Comparison of ENCODE assay signal across 8 cellular contexts in the genomic region with DNA sequence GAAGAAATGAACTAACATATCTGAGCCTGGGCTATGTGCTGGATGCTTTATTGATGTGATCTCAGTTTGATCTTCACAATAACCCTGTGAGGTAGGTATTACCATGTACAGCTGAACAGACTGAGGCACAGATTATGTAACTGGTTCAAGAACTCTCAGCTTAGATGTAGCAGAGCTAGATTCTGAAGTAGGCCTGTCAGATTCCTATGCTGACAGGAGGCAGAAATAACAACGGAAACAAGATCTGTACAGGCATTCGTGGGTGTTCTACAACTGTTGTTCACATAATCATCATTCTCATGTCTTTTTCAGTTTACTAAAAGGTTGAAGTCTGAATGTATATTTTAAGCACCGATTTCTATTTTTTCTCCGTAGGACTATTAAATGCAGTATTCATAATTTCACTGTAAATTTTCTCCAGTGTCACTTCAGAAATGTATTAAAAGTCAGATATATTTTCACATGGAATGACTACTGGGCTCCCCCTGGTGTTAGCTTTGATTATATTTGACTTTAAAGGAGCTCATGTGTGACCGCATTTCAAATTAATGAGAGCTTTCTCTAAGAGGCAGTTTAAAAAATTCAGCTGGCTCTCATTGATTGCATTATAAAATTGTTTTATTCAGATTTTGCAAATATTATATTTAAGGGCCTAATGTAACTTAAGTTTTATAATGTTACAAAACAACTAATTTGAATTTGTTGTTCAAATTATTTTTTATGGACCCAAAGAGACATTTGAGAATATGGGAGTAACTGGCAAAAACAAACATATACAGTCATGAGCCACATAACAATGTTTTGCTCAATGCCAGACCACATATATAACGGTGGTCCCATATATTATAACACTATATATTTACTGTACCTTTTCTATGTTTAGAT. TPM values are rescaled to one million over a fixed set of nuclear protein-coding genes. Genes with fewer than 3 reads are reported as not detected.
DNase-seq lines count a peak whose midpoint lies in the region; ATAC-seq, FAIRE-seq and TF ChIP-seq lines count a peak whose summit lies in the region.

No MANE protein-coding gene starts in this region.

- peak; percentile 48 for FAIRE-seq in HepG2 (lab: Jason Lieb, UNC)

- H3K79me2 ChIP-seq in HepG2 (ENCODE audit: insufficient read depth, low read length): no peaks in the 10 kb centered on the region

- BruUV-seq in HepG2 (replicated peaks; lab: Mats Ljungman, UMichigan): no TSS peak

- H3K9me3 ChIP-seq in ascending aorta (no peaks in the 10 kb centered on the region), HepG2 (ENCODE audit: low read length) (no peaks in the 10 kb centered on the region)

- intact Hi-C loops in ascending aorta (cut with DNase I) (loop anchor here (2.0 kb wide), 1 partner anchor 495 kb away; no protein-coding TSS in a partner anchor), HepG2 (cut with micrococcal nuclease; ENCODE audit: unreplicated experiment) (loop anchor here (1.0 to 5.0 kb wide), 3 partner anchors 81 to 440 kb away; no protein-coding TSS in a partner anchor)

- H3K9ac ChIP-seq in HepG2 (ENCODE audit: insufficient read depth, low read depth, low read length): no peak overlapping the region

- in situ Hi-C loops in HepG2 (cut with HindIII; ENCODE audit: extremely low pct_ligation_motif_present, low pct_unique_long_range_greater_than_20kb): loop anchor here (5.0 kb wide), 1 partner anchor 164 kb away; no protein-coding TSS in a partner anchor

- H3K36me3 ChIP-seq in ascending aorta: no peaks in the 10 kb centered on the region
- no peaks in the 10 kb centered on the region for H3K36me3 ChIP-seq in HepG2 (replicated peaks in 1 of 2; ENCODE audit: control insufficient read depth in 1 of 2, insufficient read depth in 2 of 2, low read length in 2 of 2)

- CTCF ChIA-PET in HepG2 (lab: Yijun Ruan, JAX; ENCODE audit: low intra/inter-chr PET ratio, low total read pairs): interaction anchor here (1.0 to 1.7 kb wide), 5 partner anchors 116 to 452 kb away, joined by 3 to 8 read pairs (median 5); no protein-coding TSS in a partner anchor

- H4K20me1 ChIP-seq in HepG2 (ENCODE audit: insufficient read depth, low read length): no peaks in the 10 kb centered on the region

- H3K4me2 ChIP-seq in HepG2 (ENCODE audit: low read depth, low read length): no peak overlapping the region

- WGBS in HepG2 (ENCODE audit: low lambda C conversion rate): 29% methylated on average over 6 of the region's 6 CpGs

- no peak for TF ChIP-seq EP300 in HepG2 (IDR thresholded peaks at IDR 0.05; ENCODE audit: low read depth in 2 of 2, low read length in 2 of 2)
- TF ChIP-seq EP300 in HepG2 (CRISPR knock-in tag; IDR thresholded peaks at IDR 0.05; ENCODE audit: borderline replicate concordance): no peak

- no peak overlapping the region for H3K4me3 Mint-ChIP-seq in stimulated activated naive CD8-positive, alpha-beta T cell treated with anti-CD3 and anti-CD28 coated beads, Interleukin-15, amount 100 ng/mL, for 72 hours

- no peak overlapping the region for H3K27ac ChIP-seq in ascending aorta
- no peak overlapping the region for H3K27ac ChIP-seq in HepG2 (ENCODE audit: extremely low read length, insufficient read depth, low read length)

- TF ChIP-seq CTCF in ascending aorta (IDR thresholded peaks at IDR 0.05): peak; percentile 14 to 57 (median 52)
- TF ChIP-seq CTCF in HepG2 (CRISPR knock-in tag; IDR thresholded peaks at IDR 0.05): peak; percentile 64

- H3K4me1 ChIP-seq in ascending aorta (no peaks in the 10 kb centered on the region), HepG2 (ENCODE audit: insufficient read depth, low read length) (peaks cover 38% of the 10 kb centered on the region)

- no peaks in the 10 kb centered on the region for H3K9me3 Mint-ChIP-seq in stimulated activated naive CD8-positive, alpha-beta T cell treated with anti-CD3 and anti-CD28 coated beads, Interleukin-15, amount 100 ng/mL, for 72 hours

- H3K27me3 ChIP-seq in ascending aorta (no peaks in the 10 kb centered on the region), HepG2 (ENCODE audit: control insufficient read depth in 1 of 2, insufficient read depth in 2 of 2, low read length in 2 of 2) (no peaks in the 10 kb centered on the region)

- ATAC-seq in HepG2 (no peak), HG03520 (IDR thresholded peaks at IDR 0.05; ENCODE audit: unreplicated experiment) (no peak), GM18909 (IDR thresholded peaks at IDR 0.05; ENCODE audit: poor library complexity, unreplicated experiment) (no peak)
- ATAC-seq in stimulated activated naive CD8-positive, alpha-beta T cell treated with anti-CD3 and anti-CD28 coated beads, Interleukin-15, amount 100 ng/mL, for 72 hours: no peak

- DNase-seq in NCI-H510A treated with DMSO at 0.1 percent for 48 hours (lab: John Stamatoyannopoulos, UW) (peak; percentile 60), NCI-H510A (lab: John Stamatoyannopoulos, UW) (no peak), NCI-H2081 (lab: John Stamatoyannopoulos, UW) (peak; percentile 62 to 64), ascending aorta (ENCODE audit: low spot score in 2 of 2) (no peak), HepG2 (ENCODE audit: low spot score) (peak; percentile 39)
- no peak for DNase-seq in stimulated activated naive CD8-positive, alpha-beta T cell treated with anti-CD3 and anti-CD28 coated beads, Interleukin-15, amount 100 ng/mL, for 72 hours

- no peak for TF ChIP-seq POLR2A in HepG2 (IDR thresholded peaks at IDR 0.05; ENCODE audit: insufficient read depth in 1 of 2, low read depth in 2 of 2, low read length in 2 of 2)

- no peaks in the 10 kb centered on the region for H3K4me1 Mint-ChIP-seq in stimulated activated naive CD8-positive, alpha-beta T cell treated with anti-CD3 and anti-CD28 coated beads, Interleukin-15, amount 100 ng/mL, for 72 hours

- peaks cover 7% of the 10 kb centered on the region for H3K27me3 Mint-ChIP-seq in stimulated activated naive CD8-positive, alpha-beta T cell treated with anti-CD3 and anti-CD28 coated beads, Interleukin-15, amount 100 ng/mL, for 72 hours

- H3K27ac Mint-ChIP-seq in stimulated activated naive CD8-positive, alpha-beta T cell treated with anti-CD3 and anti-CD28 coated beads, Interleukin-15, amount 100 ng/mL, for 72 hours: no peak overlapping the region

- no peak overlapping the region for H3K4me3 ChIP-seq in ascending aorta
- no peak overlapping the region for H3K4me3 ChIP-seq in HepG2 (replicated peaks in 1 of 3; ENCODE audit: insufficient read depth in 1 of 3, low read depth in 2 of 3, low read length in 3 of 3)

- no peak overlapping the region for H2AFZ ChIP-seq in HepG2 (ENCODE audit: low read length)

- POLR2A ChIA-PET in HepG2 (lab: Yijun Ruan, JAX): no interaction called here

- TF ChIP-seq RAD21 in HepG2 (CRISPR knock-in tag; IDR thresholded peaks at IDR 0.05): peak; percentile 56; the same call in 1 of the 2 replicates

TF ChIP-seq in HepG2, 621 proteins besides CTCF, POLR2A, EP300 and RAD21 (continues in another document):
- peak; percentile 72 for TF ChIP-seq STAG1 (CRISPR knock-in tag; IDR thresholded peaks at IDR 0.05)
- TF ChIP-seq, protein P1, sequence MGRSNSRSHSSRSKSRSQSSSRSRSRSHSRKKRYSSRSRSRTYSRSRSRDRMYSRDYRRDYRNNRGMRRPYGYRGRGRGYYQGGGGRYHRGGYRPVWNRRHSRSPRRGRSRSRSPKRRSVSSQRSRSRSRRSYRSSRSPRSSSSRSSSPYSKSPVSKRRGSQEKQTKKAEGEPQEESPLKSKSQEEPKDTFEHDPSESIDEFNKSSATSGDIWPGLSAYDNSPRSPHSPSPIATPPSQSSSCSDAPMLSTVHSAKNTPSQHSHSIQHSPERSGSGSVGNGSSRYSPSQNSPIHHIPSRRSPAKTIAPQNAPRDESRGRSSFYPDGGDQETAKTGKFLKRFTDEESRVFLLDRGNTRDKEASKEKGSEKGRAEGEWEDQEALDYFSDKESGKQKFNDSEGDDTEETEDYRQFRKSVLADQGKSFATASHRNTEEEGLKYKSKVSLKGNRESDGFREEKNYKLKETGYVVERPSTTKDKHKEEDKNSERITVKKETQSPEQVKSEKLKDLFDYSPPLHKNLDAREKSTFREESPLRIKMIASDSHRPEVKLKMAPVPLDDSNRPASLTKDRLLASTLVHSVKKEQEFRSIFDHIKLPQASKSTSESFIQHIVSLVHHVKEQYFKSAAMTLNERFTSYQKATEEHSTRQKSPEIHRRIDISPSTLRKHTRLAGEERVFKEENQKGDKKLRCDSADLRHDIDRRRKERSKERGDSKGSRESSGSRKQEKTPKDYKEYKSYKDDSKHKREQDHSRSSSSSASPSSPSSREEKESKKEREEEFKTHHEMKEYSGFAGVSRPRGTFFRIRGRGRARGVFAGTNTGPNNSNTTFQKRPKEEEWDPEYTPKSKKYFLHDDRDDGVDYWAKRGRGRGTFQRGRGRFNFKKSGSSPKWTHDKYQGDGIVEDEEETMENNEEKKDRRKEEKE (IDR thresholded peaks at IDR 0.05): no peak
- no peak for TF ChIP-seq ZNF556 (CRISPR knock-in tag; IDR thresholded peaks at IDR 0.05; ENCODE audit: borderline replicate concordance)
- TF ChIP-seq, protein P2, sequence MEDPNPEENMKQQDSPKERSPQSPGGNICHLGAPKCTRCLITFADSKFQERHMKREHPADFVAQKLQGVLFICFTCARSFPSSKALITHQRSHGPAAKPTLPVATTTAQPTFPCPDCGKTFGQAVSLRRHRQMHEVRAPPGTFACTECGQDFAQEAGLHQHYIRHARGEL (CRISPR knock-in tag; IDR thresholded peaks at IDR 0.05): no peak

RNA-seq across cellular contexts. Expression of a gene that starts 36.4 kb away (rescaled TPM):
- not detected for total RNA-seq in ascending aorta
- 0.07 TPM in 2 replicates for total RNA-seq in HepG2 (2016; rRNA removed; fragmentation: Illumina TruSeq; extraction: Trizol)
- total RNA-seq in HepG2 (2016; cell fraction: cytosol; rRNA removed; fragmentation: Illumina TruSeq; extraction: Trizol; ENCODE audit: low read depth): not detected in 2 replicates
- not detected in 2 replicates for total RNA-seq in HepG2 (2016; cell fraction: insoluble cytoplasmic fraction; rRNA removed; fragmentation: Illumina TruSeq; extraction: Trizol)
- total RNA-seq in HepG2 (2016; cell fraction: membrane; rRNA removed; fragmentation: Illumina TruSeq; extraction: Trizol): not detected in 2 replicates
- total RNA-seq in HepG2 (2016; cell fraction: nucleus; rRNA removed; fragmentation: Illumina TruSeq; extraction: Trizol): 0.16 and 0.22 TPM in 2 replicates
- 0.04 TPM in 1 of 2 replicates, not detected in the other for polyA plus RNA-seq in HepG2 (2011; rRNA removed)
- polyA plus RNA-seq in HepG2 (2011; cell fraction: cytosol; rRNA removed): not detected in 2 replicates
- 0.05 and 0.10 TPM in 2 replicates for polyA plus RNA-seq in HepG2 (2011; cell fraction: nucleus; rRNA removed)
- polyA plus RNA-seq in HepG2 (2012): 0.08 and 0.56 TPM in 2 replicates
- not detected in 2 replicates for polyA plus RNA-seq in HepG2 (2016; cell fraction: cytosol; fragmentation: Illumina TruSeq; extraction: Trizol; ENCODE audit: low read depth)
- polyA plus RNA-seq in HepG2 (2016; cell fraction: insoluble cytoplasmic fraction; fragmentation: Illumina TruSeq; extraction: Trizol; ENCODE audit: low read depth): not detected in 2 replicates
- not detected in 2 replicates for polyA plus RNA-seq in HepG2 (2016; cell fraction: membrane; fragmentation: Illumina TruSeq; extraction: Trizol; ENCODE audit: low read depth)
- 0.40 and 0.76 TPM in 2 replicates for polyA plus RNA-seq in HepG2 (2016; cell fraction: nucleus; fragmentation: Illumina TruSeq; extraction: Trizol; ENCODE audit: insufficient read depth, low read depth)
- polyA minus RNA-seq in HepG2 (2011; rRNA and poly(A)+ RNA removed; ENCODE audit: low replicate concordance): 0.14 TPM in 1 of 2 replicates, not detected in the other
- not detected in 2 replicates for polyA minus RNA-seq in HepG2 (2011; cell fraction: cytosol; rRNA and poly(A)+ RNA removed)
- 0.25 and 0.26 TPM in 2 replicates for polyA minus RNA-seq in HepG2 (2011; cell fraction: nucleus; rRNA and poly(A)+ RNA removed)

Comparison
In these comparisons a context has a peak if more than half of its experiments do, and no peak if none do; other contexts are left out.
1. DNase-seq: peak in NCI-H510A treated with DMSO at 0.1 percent for 48 hours (single experiment), NCI-H2081 (2 of 2) and HepG2 (single experiment); none in NCI-H510A (single experiment), ascending aorta (0 of 2) and stimulated activated naive CD8-positive, alpha-beta T cell treated with anti-CD3 and anti-CD28 coated beads, Interleukin-15, amount 100 ng/mL, for 72 hours (0 of 2).